Comparison of ENCODE assay signal across 7 cellular contexts in genomic region chr10:28991738-28992270, GRCh38.
DNase-seq lines count a peak whose midpoint lies in the region; ATAC-seq and TF ChIP-seq lines count a peak whose summit lies in the region.

No MANE protein-coding gene starts in this region.

- TF ChIP-seq CTCF in GM12864 (IDR thresholded peaks at IDR 0.05; ENCODE audit: low read depth, low read length, missing control alignments) (peak; percentile 64), LNCaP clone FGC (IDR thresholded peaks at IDR 0.05; ENCODE audit: control insufficient read depth, extremely low read depth, insufficient read depth) (peak; percentile 75), WERI-Rb-1 (IDR thresholded peaks at IDR 0.05; ENCODE audit: low read depth, low read length) (peak; percentile 49), epithelial cell of proximal tubule (conservative IDR thresholded peaks at IDR 0.05; ENCODE audit: low read depth, low read length) (peak; percentile 96), neural progenitor cell (IDR thresholded peaks at IDR 0.05) (peak; percentile 90)

- H3K4me3 ChIP-seq in GM12864 (ENCODE audit: low read depth, low read length) (no peak overlapping the region), LNCaP clone FGC (ENCODE audit: low read depth, low read length) (no peak overlapping the region), WERI-Rb-1 (ENCODE audit: low read depth, low read length) (no peak overlapping the region), epithelial cell of proximal tubule (ENCODE audit: low read depth, low read length) (no peak overlapping the region), neural progenitor cell (no peak overlapping the region)

- H3K27ac ChIP-seq in WERI-Rb-1 (no peak overlapping the region), neural progenitor cell (no peak overlapping the region)

- H3K9me3 ChIP-seq in WERI-Rb-1 (ENCODE audit: severe bottlenecking) (no peaks in the 10 kb centered on the region), neural progenitor cell (ENCODE audit: low read depth) (no peaks in the 10 kb centered on the region)

- peaks cover 7% of the 10 kb centered on the region for H3K9me3 Mint-ChIP-seq in neural progenitor cell

- H3K4me1 ChIP-seq in neural progenitor cell: no peaks in the 10 kb centered on the region

- no peak overlapping the region for H3K4me3 Mint-ChIP-seq in neural progenitor cell

- H2AFZ ChIP-seq in neural progenitor cell (replicated peaks): no peak overlapping the region

- no peaks in the 10 kb centered on the region for H3K36me3 ChIP-seq in WERI-Rb-1
- no peaks in the 10 kb centered on the region for H3K36me3 ChIP-seq in neural progenitor cell

- no peak for DNase-seq in GM12864 (ENCODE audit: low read depth)
- DNase-seq in LNCaP clone FGC (ENCODE audit: low read depth): peak; percentile 13
- peak; percentile 39 for DNase-seq in WERI-Rb-1
- peak; percentile 54 for DNase-seq in epithelial cell of proximal tubule (ENCODE audit: low read depth)
- peak; percentile 66 for DNase-seq in neural progenitor cell (ENCODE audit: low spot score)

- no peak overlapping the region for H3K9ac ChIP-seq in neural progenitor cell

- peaks cover 6% of the 10 kb centered on the region for H3K27me3 Mint-ChIP-seq in neural progenitor cell (ENCODE audit: insufficient read depth, low read depth)

- H3K4me1 Mint-ChIP-seq in neural progenitor cell: peaks cover 11% of the 10 kb centered on the region

- no peaks in the 10 kb centered on the region for H3F3A ChIP-seq in neural progenitor cell (ENCODE audit: low read depth)

- ATAC-seq in GM18517 (IDR thresholded peaks at IDR 0.05; ENCODE audit: unreplicated experiment) (no peak), HG03095 (IDR thresholded peaks at IDR 0.05; ENCODE audit: unreplicated experiment) (no peak)

- H3K27ac Mint-ChIP-seq in neural progenitor cell: no peak overlapping the region

- H3K27me3 ChIP-seq in WERI-Rb-1 (ENCODE audit: insufficient read depth, low read depth, severe bottlenecking): no peaks in the 10 kb centered on the region
- H3K27me3 ChIP-seq in neural progenitor cell: no peaks in the 10 kb centered on the region

- H3K4me2 ChIP-seq in neural progenitor cell: no peak overlapping the region

- H3K36me3 Mint-ChIP-seq in neural progenitor cell: no peaks in the 10 kb centered on the region

- no peaks in the 10 kb centered on the region for H4K20me1 ChIP-seq in neural progenitor cell (ENCODE audit: low read depth)

- H3K79me2 ChIP-seq in neural progenitor cell (ENCODE audit: low read depth): no peaks in the 10 kb centered on the region
